Comparison of ENCODE assay signal across 16 cellular contexts in genomic region chr2:235976516-235976915, GRCh38.
DNase-seq lines count a peak whose midpoint lies in the region; TF ChIP-seq lines count a peak whose summit lies in the region.
"Had no signal": no experiment of that assay in that cellular context is flagged by ENCODE, and none has a peak within 500 bp of the region (broad histone marks: within the 10 kb centered on the region; RNA-seq: fewer than 3 reads in every experiment).

No MANE protein-coding gene starts in this region.

- H3K27me3 ChIP-seq in BLaER1 (no peaks in the 10 kb centered on the region), ovary (no peaks in the 10 kb centered on the region)
- H3K27me3 ChIP-seq in BLaER1 treated with 17β-estradiol and CSF1 and Interleukin-3, amounts not matched to agents 10 nM and 100 nM = no peaks in the 10 kb centered on the region

- H3K9ac ChIP-seq in BLaER1 = no peak overlapping the region
- H3K9ac ChIP-seq in BLaER1 treated with 17β-estradiol and CSF1 and Interleukin-3, amounts not matched to agents 10 nM and 100 nM = no peak overlapping the region
- H3K9ac ChIP-seq: GM23248 had no signal

- H3K36me3 ChIP-seq in BLaER1 (peaks cover 76% of the 10 kb centered on the region), ovary (no peaks in the 10 kb centered on the region)
- peaks cover 3 to 73% (median 47%) of the 10 kb centered on the region in 11 experiments; a peak in 19 of 22 replicates for H3K36me3 ChIP-seq in BLaER1 treated with 17β-estradiol and CSF1 and Interleukin-3, amounts not matched to agents 10 nM and 100 nM

- H3K9me3 ChIP-seq in BLaER1 (peaks cover 8% of the 10 kb centered on the region; the same call in 1 of the 2 replicates), ovary (no peaks in the 10 kb centered on the region)
- peaks cover 0 to 6% (median 0%) of the 10 kb centered on the region in 11 experiments; a peak in 1 of 22 replicates for H3K9me3 ChIP-seq in BLaER1 treated with 17β-estradiol and CSF1 and Interleukin-3, amounts not matched to agents 10 nM and 100 nM (replicated peaks in 1 of 11)

- H3K4me2 ChIP-seq in BLaER1 = peak overlapping the region; percentile 78
- H3K4me2 ChIP-seq in BLaER1 treated with 17β-estradiol and CSF1 and Interleukin-3, amounts not matched to agents 10 nM and 100 nM = peak overlapping the region in 10 of 11 experiments; percentile 67 to 92 (median 82); a peak in 16 of 22 replicates

- DNase-seq in mesenteric fat pad (ENCODE audit: low spot score) (peak; percentile 82), ovary (no peak), ureter (ENCODE audit: low spot score) (no peak), UCSD-AML1 (lab: John Stamatoyannopoulos, UW; ENCODE audit: unreplicated experiment) (no peak)
- DNase-seq: CD4-positive, alpha-beta T cell; CD8-positive, alpha-beta memory T cell; DMS 273 treated with DMSO at 0.1 percent for 48 hours; DMS79; EL; GDM1; GM23248; H7; HCEC 1CT had no signal

- no peak for TF ChIP-seq CTCF in ovary (IDR thresholded peaks at IDR 0.05)

- peak overlapping the region; percentile 88 for H3K27ac ChIP-seq in BLaER1
- H3K27ac ChIP-seq in BLaER1 treated with 17β-estradiol and CSF1 and Interleukin-3, amounts not matched to agents 10 nM and 100 nM = peak overlapping the region in 3 of 11 experiments; percentile 65 to 78 (median 72); a peak in 5 of 22 replicates
- no peak overlapping the region for H3K27ac ChIP-seq in ovary
- H3K27ac ChIP-seq: GM23248 had no signal

- H3K4me3 ChIP-seq in BLaER1 (no peak overlapping the region), ovary (no peak overlapping the region)
- H3K4me3 ChIP-seq in BLaER1 treated with 17β-estradiol and CSF1 and Interleukin-3, amounts not matched to agents 10 nM and 100 nM = no peak overlapping the region
- H3K4me3 ChIP-seq: GM12878, GM23248 had no signal

- peaks cover 48% of the 10 kb centered on the region for H3K4me1 ChIP-seq in BLaER1
- H3K4me1 ChIP-seq in BLaER1 treated with 17β-estradiol and CSF1 and Interleukin-3, amounts not matched to agents 10 nM and 100 nM = peaks cover 26 to 34% (median 32%) of the 10 kb centered on the region in 10 experiments
- H3K4me1 ChIP-seq in ovary (ENCODE audit: insufficient read depth) = no peaks in the 10 kb centered on the region

- TF ChIP-seq POLR2A in ovary (IDR thresholded peaks at IDR 0.05) = no peak

- TF ChIP-seq EP300 in ovary (IDR thresholded peaks at IDR 0.05) = no peak

- intact Hi-C loops in ovary (cut with DNase I) = no loop called here

- H4K20me1 ChIP-seq in BLaER1 = no peaks in the 10 kb centered on the region
- H4K20me1 ChIP-seq in BLaER1 treated with 17β-estradiol and CSF1 and Interleukin-3, amounts not matched to agents 10 nM and 100 nM = no peaks in the 10 kb centered on the region; a peak in 2 of 22 replicates

- WGBS in ovary, 3 donors = 92 to 95% (median 95%) methylated on average over 6 of the region's 6 CpGs
